Comparison of ENCODE assay signal across 8 cellular contexts in the genomic region with DNA sequence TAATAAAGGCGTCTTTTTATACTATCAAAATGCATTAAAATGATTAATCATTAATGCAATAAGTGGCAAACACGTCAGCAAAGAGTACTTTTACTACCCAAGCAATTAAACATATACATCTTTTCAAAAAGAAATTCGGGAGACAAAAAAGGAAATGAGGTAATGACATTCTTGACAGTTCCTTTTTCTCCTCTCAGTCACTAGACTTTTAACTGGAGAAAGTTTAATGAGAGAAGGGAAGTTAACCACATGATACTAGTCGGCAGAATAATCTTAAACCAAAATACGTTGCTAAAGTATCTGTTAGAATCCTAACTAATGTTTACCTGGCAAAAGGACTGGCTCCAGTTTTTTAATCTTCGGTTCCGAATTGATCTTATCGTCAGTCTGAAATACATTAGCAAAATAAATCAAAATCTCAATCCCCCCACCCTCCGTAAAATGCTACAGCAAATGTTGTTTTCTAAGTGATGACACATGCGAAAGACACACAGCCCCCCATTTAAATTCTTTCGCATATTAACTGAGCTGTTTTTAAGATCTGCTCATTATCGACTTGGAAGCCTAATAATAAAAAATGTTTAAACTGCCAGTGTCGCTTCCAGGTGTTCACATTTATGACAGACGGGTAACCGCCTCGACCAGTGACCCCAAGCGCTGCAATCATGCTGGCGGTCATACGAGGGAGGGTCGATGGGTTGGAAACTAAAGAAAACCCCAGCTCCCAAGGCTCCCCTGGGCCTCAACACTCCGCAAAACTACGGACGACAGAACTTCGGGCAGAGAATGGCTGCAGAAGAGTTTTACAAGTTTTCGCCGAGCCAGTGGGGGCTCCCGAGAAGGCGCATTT. TPM values are rescaled to one million over a fixed set of nuclear protein-coding genes. Genes with fewer than 3 reads are reported as not detected.
A peak's percentile ranks its signal among the peaks of the same experiment; 100 is the strongest.
DNase-seq lines count a peak whose midpoint lies in the region; ATAC-seq, FAIRE-seq and TF ChIP-seq lines count a peak whose summit lies in the region.

No MANE protein-coding gene starts in this region.

- no peak for FAIRE-seq in small intestine (lab: Jason Lieb, UNC)

- H3K36me3 ChIP-seq in KMS-11 (ENCODE audit: insufficient read depth) (no peaks in the 10 kb centered on the region), iPS DF 6.9 (ENCODE audit: control insufficient read depth, insufficient read depth, low read length) (no peaks in the 10 kb centered on the region), small intestine (ENCODE audit: control insufficient read depth in 2 of 2, insufficient read depth in 2 of 2, low read length in 2 of 2) (peaks cover 0 to 5% of the 10 kb centered on the region in 2 donors)

- peaks cover 52% of the 10 kb centered on the region for H3K4me1 ChIP-seq in KMS-11 (ENCODE audit: low read depth, poor library complexity, severe bottlenecking)
- H3K4me1 ChIP-seq in iPS DF 6.9 (ENCODE audit: control insufficient read depth, insufficient read depth, low read length), result no peaks in the 10 kb centered on the region; the same call in 1 of the 2 replicates
- H3K4me1 ChIP-seq in small intestine (ENCODE audit: control insufficient read depth in 2 of 2, insufficient read depth in 1 of 2, low read depth in 1 of 2, low read length in 1 of 2), result peaks cover 4 to 8% of the 10 kb centered on the region in 2 donors

- ATAC-seq in activated CD4-positive, CD25-positive, alpha-beta regulatory T cell treated with anti-CD3 and anti-CD28 coated beads, Interleukin-2, amount 50 U/mL, for 24 hours, result peak; percentile 1 to 2
- peak; percentile 7 for ATAC-seq in activated naive CD8-positive, alpha-beta T cell treated with anti-CD3 and anti-CD28 coated beads, Interleukin-2, amount 50 U/mL, for 24 hours

- no peaks in the 10 kb centered on the region for H3K9me3 Mint-ChIP-seq in activated naive CD8-positive, alpha-beta T cell treated with anti-CD3 and anti-CD28 coated beads, Interleukin-2, amount 50 U/mL, for 24 hours

- peak overlapping the region; percentile 77 for H3K27ac Mint-ChIP-seq in activated naive CD8-positive, alpha-beta T cell treated with anti-CD3 and anti-CD28 coated beads, Interleukin-2, amount 50 U/mL, for 24 hours

- peak overlapping the region; percentile 69 for H3K27ac ChIP-seq in KMS-11
- H3K27ac ChIP-seq in iPS DF 6.9 (ENCODE audit: low read length), result no peak overlapping the region
- peak overlapping the region; percentile 99 for H3K27ac ChIP-seq in small intestine (ENCODE audit: low read depth in 1 of 2, low read length in 1 of 2)

- H3K79me2 ChIP-seq in KMS-11 (ENCODE audit: insufficient read depth, low read depth), result peaks cover 40% of the 10 kb centered on the region

- DNase-seq in activated CD4-positive, CD25-positive, alpha-beta regulatory T cell treated with anti-CD3 and anti-CD28 coated beads, Interleukin-2, amount 50 U/mL, for 72 hours, result no peak
- DNase-seq in activated naive CD8-positive, alpha-beta T cell treated with anti-CD3 and anti-CD28 coated beads, Interleukin-2, amount 50 U/mL, for 24 hours, result no peak
- no peak for DNase-seq in iPS DF 6.9 (ENCODE audit: low read depth, low spot score)
- peak; percentile 79 for DNase-seq in small intestine
- no peak for DNase-seq in NCI-H187 (lab: John Stamatoyannopoulos, UW)
- DNase-seq in ecto neural progenitor cell (ENCODE audit: low spot score), result no peak

- H3K9me3 ChIP-seq in iPS DF 6.9 (ENCODE audit: control insufficient read depth, insufficient read depth, low read length), result no peaks in the 10 kb centered on the region
- no peaks in the 10 kb centered on the region for H3K9me3 ChIP-seq in small intestine (ENCODE audit: control insufficient read depth, low read depth)

- H3K36me3 Mint-ChIP-seq in activated naive CD8-positive, alpha-beta T cell treated with anti-CD3 and anti-CD28 coated beads, Interleukin-2, amount 50 U/mL, for 24 hours (ENCODE audit: low read depth), result peaks cover 5% of the 10 kb centered on the region

- H3K4me2 ChIP-seq in KMS-11, result peak overlapping the region; percentile 91

- peak overlapping the region; percentile 86 for H3K4me3 Mint-ChIP-seq in activated naive CD8-positive, alpha-beta T cell treated with anti-CD3 and anti-CD28 coated beads, Interleukin-2, amount 50 U/mL, for 24 hours

- H3K27me3 Mint-ChIP-seq in activated naive CD8-positive, alpha-beta T cell treated with anti-CD3 and anti-CD28 coated beads, Interleukin-2, amount 50 U/mL, for 24 hours, result no peaks in the 10 kb centered on the region

- H3K27me3 ChIP-seq in KMS-11 (ENCODE audit: insufficient read depth, low read depth) (no peaks in the 10 kb centered on the region), iPS DF 6.9 (ENCODE audit: control insufficient read depth, insufficient read depth, low read length) (no peaks in the 10 kb centered on the region), small intestine (ENCODE audit: control insufficient read depth in 2 of 2, insufficient read depth in 2 of 2, low read length in 2 of 2) (no peaks in the 10 kb centered on the region)

- no peak for TF ChIP-seq CTCF in KMS-11 (conservative IDR thresholded peaks at IDR 0.05; ENCODE audit: low read depth, low read length)

- H3K4me1 Mint-ChIP-seq in activated naive CD8-positive, alpha-beta T cell treated with anti-CD3 and anti-CD28 coated beads, Interleukin-2, amount 50 U/mL, for 24 hours, result peaks cover 35% of the 10 kb centered on the region

- no CpG with 5 or more reads among the region's 28 CpGs for WGBS in iPS DF 6.9 (ENCODE audit: insufficient coverage, insufficient read length)
- 1 to 3% (median 2%) methylated on average over 28 of the region's 28 CpGs for WGBS in small intestine, 3 donors

- no peak overlapping the region for H3K4me3 ChIP-seq in KMS-11 (IDR thresholded peaks at IDR 0.05; ENCODE audit: insufficient read depth, low read depth, low read length)
- H3K4me3 ChIP-seq in iPS DF 6.9 (ENCODE audit: low read length), result peak overlapping the region; percentile 78
- peak overlapping the region; percentile 71 to 98 for H3K4me3 ChIP-seq in small intestine (ENCODE audit: low read depth in 1 of 2, low read length in 2 of 2)

- H3K9ac ChIP-seq in KMS-11, result peak overlapping the region; percentile 81; the same call in 1 of the 2 replicates

- peak overlapping the region; percentile 71 for H2AFZ ChIP-seq in KMS-11 (ENCODE audit: low read depth)

- H4K20me1 ChIP-seq in KMS-11 (ENCODE audit: insufficient read depth), result no peaks in the 10 kb centered on the region

RNA-seq across cellular contexts. Expression of a gene that starts 0.8 kb away (rescaled TPM):
- polyA plus RNA-seq in small intestine, result 10 to 100 TPM; 11.0 to 26.8 (median 17.8) TPM
